Comparison of ENCODE assay signal across 20 cellular contexts in the genomic region with DNA sequence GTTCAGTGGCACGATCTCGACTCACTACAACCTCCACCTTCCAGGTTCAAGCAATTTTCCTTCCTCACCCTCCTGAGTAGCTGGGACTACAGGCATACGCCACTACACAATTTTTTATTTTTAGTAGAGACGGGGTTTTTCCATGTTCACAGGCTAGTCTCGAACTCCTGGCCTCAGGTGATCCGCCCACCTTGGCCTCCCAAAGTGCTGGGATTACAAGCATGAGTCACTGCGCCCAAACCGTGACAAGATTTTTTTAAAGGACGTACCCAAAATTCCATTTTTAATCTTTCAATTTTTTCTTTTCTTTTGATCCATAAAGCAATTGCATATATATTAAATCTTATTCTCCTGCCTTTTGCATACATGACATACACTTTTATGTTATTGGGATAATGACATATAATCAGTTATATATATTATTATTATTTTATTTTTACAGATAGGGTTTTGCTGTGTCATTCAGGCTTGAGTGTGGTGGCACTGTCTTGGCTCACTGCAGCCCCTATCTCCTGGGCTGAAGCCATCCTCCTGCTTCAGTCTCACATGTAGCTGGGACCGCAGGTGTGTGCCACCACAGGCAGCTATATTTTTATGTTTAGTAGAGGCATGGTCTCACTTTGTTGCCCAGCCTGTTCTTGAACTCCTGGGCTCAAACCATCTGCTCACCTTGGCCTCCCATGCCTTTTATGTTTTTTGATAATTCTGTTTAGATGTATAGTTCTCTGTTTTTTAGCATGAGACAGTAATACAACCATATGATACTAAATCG.
"Had no signal": no experiment of that assay in that cellular context is flagged by ENCODE, and none has a peak within 500 bp of the region (broad histone marks: within the 10 kb centered on the region; RNA-seq: fewer than 3 reads in every experiment).

No MANE protein-coding gene starts in this region.

- H3K36me3 ChIP-seq: breast epithelium, ovary had no signal

- H3K4me1 ChIP-seq: breast epithelium, right lobe of liver had no signal

- H3K4me3 ChIP-seq: breast epithelium, esophagus squamous epithelium, hepatocyte, lung, ovary, right lobe of liver, stomach had no signal

- H2AFZ ChIP-seq: hepatocyte had no signal

- H3K27me3 ChIP-seq: breast epithelium, esophagus squamous epithelium, hepatocyte, ovary, right lobe of liver, stomach had no signal

- ATAC-seq: activated CD4-positive, CD25-positive, alpha-beta regulatory T cell treated with anti-CD3 and anti-CD28 coated beads, Interleukin-2, amount 50 U/mL, for 24 hours; activated T-cell treated with anti-CD3 and anti-CD28 coated beads, Interleukin-2, amount 50 U/mL, for 72 hours; right lobe of liver; stimulated activated effector memory CD8-positive, alpha-beta T cell treated with anti-CD3 and anti-CD28 coated beads, Interleukin-12 subunit alpha, Interleukin-12 subunit beta, amount 100 ng/mL, for 72 hours had no signal

- H3K4me2 ChIP-seq: hepatocyte had no signal

- DNase-seq: activated effector memory CD4-positive, alpha-beta T cell treated with anti-CD3 and anti-CD28 coated beads, Interleukin-2, amount 50 U/mL, for 16 hours; activated naive CD4-positive, alpha-beta T cell treated with anti-CD3 and anti-CD28 coated beads, Interleukin-2, amount 50 U/mL, for 16 hours; activated T-cell treated with anti-CD3 and anti-CD28 coated beads, Interleukin-2, amount 50 U/mL, for 72 hours; aorta; dermis blood vessel endothelial cell; effector memory CD4-positive, alpha-beta T cell; esophagus squamous epithelium; midbrain; ovary; right lobe of liver; small intestine; stimulated activated CD4-positive, alpha-beta T cell treated with anti-CD3 and anti-CD28 coated beads, Interleukin-4, amount 100 ng/mL, for 24 hours; stomach; T1000; trophoblast cell had no signal

- FAIRE-seq: small intestine had no signal

- H3K9me3 ChIP-seq: breast epithelium, esophagus squamous epithelium, ovary, right lobe of liver, stomach had no signal

- H3K27ac ChIP-seq: breast epithelium, esophagus squamous epithelium, hepatocyte, ovary, right lobe of liver, stomach had no signal
